ENCODE assay signal across 8 cellular contexts in genomic region chr1:21937034-21937371, GRCh38. TPM values are rescaled to one million over a fixed set of nuclear protein-coding genes. Genes with fewer than 3 reads are reported as not detected.
A peak's percentile ranks its signal among the peaks of the same experiment; 100 is the strongest.
DNase-seq lines count a peak whose midpoint lies in the region; ATAC-seq and TF ChIP-seq lines count a peak whose summit lies in the region.

HSPG2 (minus strand) TSS chr1:21937310; CDS start chr1:21937217, 93 bp downstream.

- TF ChIP-seq POLR2A in gastrocnemius medialis (IDR thresholded peaks at IDR 0.05), result no peak

- H3K4me3 Mint-ChIP-seq in activated CD8-positive, alpha-beta T cell treated with anti-CD3 and anti-CD28 coated beads, Interleukin-2, amount 10 ng/mL, durations not matched to agents 7 days and 5 days, result peak within 1 kb of the TSS; percentile 81

- no peaks in the 10 kb centered on the region for H3K9me3 ChIP-seq in gastrocnemius medialis

- DNase-seq in H7 (no peak), left ventricle myocardium superior (no peak), gastrocnemius medialis (no peak), AG08395 (ENCODE audit: low spot score) (no peak), NCI-H2081 treated with DMSO at 0.1 percent for 48 hours (lab: John Stamatoyannopoulos, UW) (no peak), CD1c-positive myeloid dendritic cell (ENCODE audit: extremely low spot score) (no peak)
- DNase-seq in activated CD8-positive, alpha-beta T cell treated with anti-CD3 and anti-CD28 coated beads, Interleukin-2, amount 10 ng/mL, durations not matched to agents 7 days and 5 days, result no peak

- in situ Hi-C loops in gastrocnemius medialis (cut with MboI; ENCODE audit: low sequenced_read_pairs in 4 of 4), result no loop called here

- H3K27me3 Mint-ChIP-seq in activated CD8-positive, alpha-beta T cell treated with anti-CD3 and anti-CD28 coated beads, Interleukin-2, amount 10 ng/mL, durations not matched to agents 7 days and 5 days (ENCODE audit: low read depth), result peaks cover 27% of the 10 kb centered on the region

- H3K36me3 ChIP-seq in H7 (replicated peaks; ENCODE audit: control insufficient read depth, insufficient read depth, low read length) (no peaks in the 10 kb centered on the region), gastrocnemius medialis (no peaks in the 10 kb centered on the region)

- ATAC-seq in activated CD8-positive, alpha-beta T cell treated with anti-CD3 and anti-CD28 coated beads, Interleukin-2, amount 10 ng/mL, durations not matched to agents 7 days and 5 days, result peak; percentile 72
- ATAC-seq in left ventricle myocardium superior (no peak), gastrocnemius medialis (no peak), HG02973 (IDR thresholded peaks at IDR 0.05; ENCODE audit: unreplicated experiment) (no peak)

- H3K4me1 Mint-ChIP-seq in activated CD8-positive, alpha-beta T cell treated with anti-CD3 and anti-CD28 coated beads, Interleukin-2, amount 10 ng/mL, durations not matched to agents 7 days and 5 days (ENCODE audit: low read depth), result peaks cover 18% of the 10 kb centered on the region

- no peaks in the 10 kb centered on the region for H3K27me3 ChIP-seq in H7 (ENCODE audit: control insufficient read depth, insufficient read depth, low read length)
- H3K27me3 ChIP-seq in gastrocnemius medialis, result no peaks in the 10 kb centered on the region

- H3K4me3 ChIP-seq in H7 (ENCODE audit: insufficient read depth, low read depth, low read length), result peak within 1 kb of the TSS; percentile 56
- peak within 1 kb of the TSS; percentile 64 to 71 (median 68) for H3K4me3 ChIP-seq in gastrocnemius medialis

- no peak for TF ChIP-seq CTCF in gastrocnemius medialis (IDR thresholded peaks at IDR 0.05 in 4 of 5, conservative IDR thresholded peaks at IDR 0.05 in 1 of 5)

- no peaks in the 10 kb centered on the region for H3K36me3 Mint-ChIP-seq in activated CD8-positive, alpha-beta T cell treated with anti-CD3 and anti-CD28 coated beads, Interleukin-2, amount 10 ng/mL, durations not matched to agents 7 days and 5 days (ENCODE audit: low read depth)

- intact Hi-C loops in left ventricle myocardium superior (cut with micrococcal nuclease), result no loop called here
- intact Hi-C loops in gastrocnemius medialis (cut with DNase I; ENCODE audit: low total_unique reads), result loop anchor here (1.0 to 2.0 kb wide), 2 partner anchors 40 to 154 kb away; partner anchors contain the start of gene USP48

- H3K9me3 Mint-ChIP-seq in activated CD8-positive, alpha-beta T cell treated with anti-CD3 and anti-CD28 coated beads, Interleukin-2, amount 10 ng/mL, durations not matched to agents 7 days and 5 days (ENCODE audit: insufficient read depth), result no peaks in the 10 kb centered on the region

- no peak within 1 kb of the TSS for H3K27ac Mint-ChIP-seq in activated CD8-positive, alpha-beta T cell treated with anti-CD3 and anti-CD28 coated beads, Interleukin-2, amount 10 ng/mL, durations not matched to agents 7 days and 5 days

- peaks cover 52 to 75% of the 10 kb centered on the region in 2 donors for H3K4me1 ChIP-seq in gastrocnemius medialis

- POLR2A ChIA-PET in activated CD8-positive, alpha-beta T cell treated with anti-CD3 and anti-CD28 coated beads, Interleukin-2, amount 10 ng/mL, durations not matched to agents 7 days and 5 days (lab: Charles Lee), result no interaction called here

- CTCF ChIA-PET in activated CD8-positive, alpha-beta T cell treated with anti-CD3 and anti-CD28 coated beads, Interleukin-2, amount 10 ng/mL, durations not matched to agents 7 days and 5 days (lab: Charles Lee), result interaction anchor here (0.9 kb wide), 1 partner anchor 15 kb away, joined by 3 read pairs; no protein-coding TSS in a partner anchor

- H3K27ac ChIP-seq in gastrocnemius medialis, result peak within 1 kb of the TSS; percentile 81 to 89 (median 88)

RNA-seq across cellular contexts. Expression of gene HSPG2, which starts in this region (rescaled TPM):
- 43.5 and 49.2 TPM in 2 replicates for total RNA-seq in H7 (2014; rRNA removed; shearing (Covaris generic))
- total RNA-seq in activated CD8-positive, alpha-beta T cell treated with anti-CD3 and anti-CD28 coated beads, Interleukin-2, amount 10 ng/mL, durations not matched to agents 7 days and 5 days, result 1 to 10 TPM; 3.2 to 3.8 TPM
- 269 TPM for total RNA-seq in left ventricle myocardium superior
- total RNA-seq in gastrocnemius medialis, result 100 to 1,000 TPM in 1 of 4 donors, 10 to 100 TPM in 3; 68.9 to 108 (median 83.5) TPM
